8 cellular contexts compared by ENCODE assay signal in genomic region chr17:45428050-45428953, GRCh38. TPM values are rescaled to one million over a fixed set of nuclear protein-coding genes. Genes with fewer than 3 reads are reported as not detected.
DNase-seq lines count a peak whose midpoint lies in the region; ATAC-seq and TF ChIP-seq lines count a peak whose summit lies in the region.

No MANE protein-coding gene starts in this region.

- H3K4me3 ChIP-seq in GM12864 (ENCODE audit: low read depth, low read length) = peak overlapping the region; percentile 37

- DNase-seq in GM12864 (ENCODE audit: low read depth) (no peak), NCI-H226 (peak; percentile 23), caudate nucleus (lab: John Stamatoyannopoulos, UW) (peak in 51 of 61 donors; percentile 20 to 79 (median 50)), left colon (peak; percentile 68 to 78)
- DNase-seq in stimulated activated CD4-positive, alpha-beta T cell treated with anti-CD3 and anti-CD28 coated beads, Interleukin-4, amount 100 ng/mL, for 1 hour = peak; percentile 81

- intact Hi-C loops in left colon (cut with DNase I, micrococcal nuclease) = no loop called here

- ATAC-seq in HG02973 (IDR thresholded peaks at IDR 0.05; ENCODE audit: unreplicated experiment) = peak; percentile 43
- peak; percentile 75 to 78 for ATAC-seq in activated CD4-positive, CD25-positive, alpha-beta regulatory T cell treated with anti-CD3 and anti-CD28 coated beads, Interleukin-2, amount 50 U/mL, for 24 hours
- peak; percentile 7 for ATAC-seq in left colon
- ATAC-seq in HG02840 (IDR thresholded peaks at IDR 0.05; ENCODE audit: low FRiP score, unreplicated experiment) = no peak

- TF ChIP-seq CTCF in GM12864 (IDR thresholded peaks at IDR 0.05; ENCODE audit: low read depth, low read length, missing control alignments) = peak; percentile 97

- H3K27ac ChIP-seq in caudate nucleus (ENCODE audit: low read depth, low read length) = peak overlapping the region; percentile 44

RNA-seq across cellular contexts. Expression of gene ARHGAP27, which starts 4.4 kb away (rescaled TPM):
- total RNA-seq in left colon = 100 to 1,000 TPM; 146 to 165 TPM
